ENCODE assay signal across 1 cellular context in the genomic region with DNA sequence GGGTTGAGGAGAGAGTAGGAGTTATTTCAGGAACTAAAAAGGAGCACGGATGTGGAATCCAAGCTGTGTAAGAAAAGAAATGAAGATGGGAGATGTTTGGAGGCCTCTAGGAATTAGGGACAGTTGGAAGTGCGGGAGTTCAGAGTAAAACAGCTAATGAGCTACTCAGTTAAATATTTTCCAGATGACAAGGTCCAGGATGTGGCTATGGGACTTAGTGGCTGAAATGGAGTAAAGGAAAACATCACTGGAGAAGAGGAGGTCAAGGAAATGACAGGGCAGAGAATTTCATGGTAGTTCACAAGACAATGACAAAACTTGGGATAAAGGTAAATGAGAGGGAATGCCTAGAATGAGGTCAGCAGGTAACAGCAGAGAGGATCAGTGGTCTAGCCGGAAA.
TF ChIP-seq lines count a peak whose summit lies in the region.

No MANE protein-coding gene starts in this region.

TF ChIP-seq in IMR-90, 13 proteins besides CTCF, POLR2A, EP300 and RAD21:
- TF ChIP-seq NFE2L2 (IDR thresholded peaks at IDR 0.05; ENCODE audit: low read depth, low read length) (no peak), MAFK (IDR thresholded peaks at IDR 0.05; ENCODE audit: low read depth, low read length) (no peak), SMC3 (IDR thresholded peaks at IDR 0.05; ENCODE audit: low read depth, low read length) (no peak), FOS (IDR thresholded peaks at IDR 0.05; ENCODE audit: low read depth, low read length) (no peak), CHD1 (IDR thresholded peaks at IDR 0.05; ENCODE audit: low read depth, low read length) (no peak), RFX5 (IDR thresholded peaks at IDR 0.05; ENCODE audit: low read depth, low read length) (no peak), RCOR1 (IDR thresholded peaks at IDR 0.05; ENCODE audit: insufficient replicate concordance, low read length) (no peak), CEBPB (IDR thresholded peaks at IDR 0.05; ENCODE audit: low read depth, low read length) (no peak), BHLHE40 (IDR thresholded peaks at IDR 0.05; ENCODE audit: low read depth, low read length) (no peak)
- TF ChIP-seq, protein P1, sequence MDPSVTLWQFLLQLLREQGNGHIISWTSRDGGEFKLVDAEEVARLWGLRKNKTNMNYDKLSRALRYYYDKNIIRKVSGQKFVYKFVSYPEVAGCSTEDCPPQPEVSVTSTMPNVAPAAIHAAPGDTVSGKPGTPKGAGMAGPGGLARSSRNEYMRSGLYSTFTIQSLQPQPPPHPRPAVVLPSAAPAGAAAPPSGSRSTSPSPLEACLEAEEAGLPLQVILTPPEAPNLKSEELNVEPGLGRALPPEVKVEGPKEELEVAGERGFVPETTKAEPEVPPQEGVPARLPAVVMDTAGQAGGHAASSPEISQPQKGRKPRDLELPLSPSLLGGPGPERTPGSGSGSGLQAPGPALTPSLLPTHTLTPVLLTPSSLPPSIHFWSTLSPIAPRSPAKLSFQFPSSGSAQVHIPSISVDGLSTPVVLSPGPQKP (IDR thresholded peaks at IDR 0.05; ENCODE audit: borderline replicate concordance, low read depth, low read length), result no peak
- TF ChIP-seq, protein P2, sequence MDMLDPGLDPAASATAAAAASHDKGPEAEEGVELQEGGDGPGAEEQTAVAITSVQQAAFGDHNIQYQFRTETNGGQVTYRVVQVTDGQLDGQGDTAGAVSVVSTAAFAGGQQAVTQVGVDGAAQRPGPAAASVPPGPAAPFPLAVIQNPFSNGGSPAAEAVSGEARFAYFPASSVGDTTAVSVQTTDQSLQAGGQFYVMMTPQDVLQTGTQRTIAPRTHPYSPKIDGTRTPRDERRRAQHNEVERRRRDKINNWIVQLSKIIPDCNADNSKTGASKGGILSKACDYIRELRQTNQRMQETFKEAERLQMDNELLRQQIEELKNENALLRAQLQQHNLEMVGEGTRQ (IDR thresholded peaks at IDR 0.05; ENCODE audit: low read depth, low read length), result no peak
